In the genomic region with DNA sequence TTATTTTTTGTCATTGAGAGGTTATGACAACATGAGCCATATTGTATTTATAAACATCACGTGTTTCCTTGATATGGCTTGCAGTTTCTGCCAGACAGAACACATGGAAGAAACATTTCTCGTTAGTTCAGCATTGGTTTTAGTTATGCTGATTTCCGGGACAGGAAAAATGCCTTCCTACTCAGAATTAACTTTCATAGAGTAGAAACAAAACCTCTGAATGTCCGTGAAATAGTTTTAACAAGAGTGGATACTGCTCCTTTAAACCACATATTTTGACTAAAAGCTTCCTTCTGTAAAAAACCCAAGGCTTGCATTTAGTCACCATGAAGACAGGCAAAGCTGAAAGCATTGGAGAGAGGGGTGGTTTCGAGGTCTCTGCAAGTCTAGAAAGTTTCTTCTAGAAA, we compare ENCODE assay signal across 8 cellular contexts.
DNase-seq lines count a peak whose midpoint lies in the region; ATAC-seq, FAIRE-seq and TF ChIP-seq lines count a peak whose summit lies in the region.

No MANE protein-coding gene starts in this region.

- DNase-seq in ELR (ENCODE audit: low read depth), result peak; percentile 82
- DNase-seq in right atrium auricular region (ENCODE audit: low spot score), result no peak
- no peak for DNase-seq in NCI-H1105 treated with DMSO at 0.1 percent for 48 hours (lab: John Stamatoyannopoulos, UW)
- DNase-seq in NCI-H82 treated with DMSO at 0.1 percent for 48 hours (lab: John Stamatoyannopoulos, UW; ENCODE audit: unreplicated experiment), result no peak
- DNase-seq in urothelium cell line (ENCODE audit: low spot score), result no peak
- DNase-seq in middle frontal gyrus (ENCODE audit: extremely low spot score, low spot score), result no peak

- H3K27ac ChIP-seq in right atrium auricular region, result peak overlapping the region; percentile 41 to 48

- H3K9me3 ChIP-seq in Loucy (ENCODE audit: insufficient read depth, low read depth, low read length) (no peaks in the 10 kb centered on the region), right atrium auricular region (no peaks in the 10 kb centered on the region)

- TF ChIP-seq CTCF in Loucy (conservative IDR thresholded peaks at IDR 0.05; ENCODE audit: low read length), result no peak
- TF ChIP-seq CTCF in right atrium auricular region (IDR thresholded peaks at IDR 0.05), result no peak

- H3K36me3 ChIP-seq in Loucy (ENCODE audit: insufficient read depth, low read length) (no peaks in the 10 kb centered on the region), right atrium auricular region (no peaks in the 10 kb centered on the region)

- H2AFZ ChIP-seq in Loucy (ENCODE audit: low read length), result peak overlapping the region; percentile 40; the same call in 1 of the 2 replicates

- H3K27me3 ChIP-seq in Loucy (ENCODE audit: insufficient read depth, low read length, poor library complexity, severe bottlenecking) (no peaks in the 10 kb centered on the region), right atrium auricular region (no peaks in the 10 kb centered on the region)

- peaks cover 4% of the 10 kb centered on the region; the same call in 1 of the 2 replicates for H3F3A ChIP-seq in Loucy (ENCODE audit: low read depth)

- no peaks in the 10 kb centered on the region for H3K79me2 ChIP-seq in Loucy (ENCODE audit: insufficient read depth, low read length)

- no peak for FAIRE-seq in urothelium cell line (lab: Jason Lieb, UNC)

- H3K9ac ChIP-seq in Loucy (ENCODE audit: low read depth, low read length, poor library complexity, severe bottlenecking), result peak overlapping the region; percentile 37

- no peaks in the 10 kb centered on the region for H3K9me2 ChIP-seq in Loucy (replicated peaks; ENCODE audit: low read depth, low read length)

- no peaks in the 10 kb centered on the region for H4K20me1 ChIP-seq in Loucy (ENCODE audit: insufficient read depth, low read length, poor library complexity, severe bottlenecking)

- H3K4me3 ChIP-seq in Loucy (ENCODE audit: low read length, poor library complexity, severe bottlenecking), result peak overlapping the region; percentile 43
- peak overlapping the region; percentile 3 to 32 for H3K4me3 ChIP-seq in right atrium auricular region

- H3K4me2 ChIP-seq in Loucy (ENCODE audit: low read depth, low read length, poor library complexity, severe bottlenecking), result peak overlapping the region; percentile 47

- H3K4me1 ChIP-seq in Loucy (ENCODE audit: insufficient read depth, low read length, poor library complexity, severe bottlenecking) (peaks cover 23% of the 10 kb centered on the region), right atrium auricular region (peaks cover 0 to 26% of the 10 kb centered on the region in 2 donors)

- ATAC-seq in GM21447 (IDR thresholded peaks at IDR 0.05; ENCODE audit: unreplicated experiment), result peak; percentile 94
